8 cellular contexts compared by ENCODE assay signal in the genomic region with DNA sequence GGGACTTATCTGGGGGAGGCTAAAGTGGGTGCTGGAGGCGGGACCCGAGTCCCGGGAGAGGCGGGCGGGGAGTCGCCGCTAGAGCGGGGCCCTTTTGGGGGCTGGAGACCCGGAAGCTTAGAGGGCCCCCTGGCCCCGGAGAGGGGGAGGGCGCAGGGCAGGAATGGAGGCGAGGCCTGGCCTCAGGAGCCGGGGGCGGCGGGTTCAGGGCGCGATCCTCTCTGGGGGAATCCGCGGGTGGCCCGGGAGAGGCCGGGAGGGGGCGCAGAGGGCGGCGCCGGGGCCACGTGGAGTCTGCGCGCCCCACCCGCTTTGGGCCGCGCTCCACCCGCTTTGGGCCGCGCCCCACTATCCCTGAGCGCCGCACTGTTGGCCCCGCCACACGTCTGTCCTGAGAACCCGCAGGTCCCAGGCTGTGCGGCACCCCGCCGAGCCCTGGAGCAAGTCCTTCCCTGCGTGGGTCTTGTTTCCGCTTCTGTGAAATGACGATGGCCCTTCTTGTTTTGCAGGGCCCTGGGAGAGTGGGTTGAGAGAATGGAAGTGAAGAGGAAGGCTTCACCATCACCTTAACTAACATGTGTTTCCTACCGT.
DNase-seq lines count a peak whose midpoint lies in the region; ATAC-seq, FAIRE-seq and TF ChIP-seq lines count a peak whose summit lies in the region.

No MANE protein-coding gene starts in this region.

- intact Hi-C loops in thyroid gland (cut with DNase I) = no loop called here

- CTCF ChIA-PET in AG04449 (lab: Yijun Ruan, JAX) = no interaction called here
- CTCF ChIA-PET in RWPE1 (lab: Yijun Ruan, JAX) = no interaction called here

- no peak for FAIRE-seq in frontal cortex (lab: Jason Lieb, UNC)

- H3K4me3 ChIP-seq in AG04449 (ENCODE audit: low read depth, low read length) (peak overlapping the region; percentile 55), HL-60 (replicated peaks; ENCODE audit: insufficient read depth, low read length) (peak overlapping the region; percentile 80), thyroid gland (replicated peaks in 1 of 3) (peak overlapping the region in 2 of 3 donors; percentile 62 to 67)

- ATAC-seq in GM18511 (IDR thresholded peaks at IDR 0.05; ENCODE audit: unreplicated experiment) = peak; percentile 82

- POLR2A ChIA-PET in AG04449 (lab: Yijun Ruan, JAX) = no interaction called here
- POLR2A ChIA-PET in RWPE1 (lab: Yijun Ruan, JAX; ENCODE audit: low non-redundant PET) = no interaction called here

- 2% methylated on average over 24 to 32 of the region's 46 CpGs for WGBS in thyroid gland, 2 donors

- H3K4me1 ChIP-seq in thyroid gland = peaks cover 3 to 15% of the 10 kb centered on the region in 2 donors

- H3K27ac ChIP-seq in HL-60 (replicated peaks) (peak overlapping the region; percentile 69), RWPE1 (peak overlapping the region; percentile 98), thyroid gland (peak overlapping the region; percentile 63 to 85 (median 77))

- no peaks in the 10 kb centered on the region for H3K36me3 ChIP-seq in thyroid gland

- TF ChIP-seq POLR2A in thyroid gland (IDR thresholded peaks at IDR 0.05) = no peak

- no peaks in the 10 kb centered on the region for H3K27me3 ChIP-seq in HL-60 (ENCODE audit: insufficient read depth, poor library complexity, severe bottlenecking)
- H3K27me3 ChIP-seq in thyroid gland = no peaks in the 10 kb centered on the region

- H3K9me3 ChIP-seq in thyroid gland = no peaks in the 10 kb centered on the region

- TF ChIP-seq CTCF in AG04449 (IDR thresholded peaks at IDR 0.05; ENCODE audit: insufficient read depth, low read length, missing control alignments) (peak; percentile 31), HL-60 (IDR thresholded peaks at IDR 0.05; ENCODE audit: insufficient read depth, low read length) (no peak), RWPE1 (conservative IDR thresholded peaks at IDR 0.05; ENCODE audit: low read depth) (peak; percentile 37), thyroid gland (IDR thresholded peaks at IDR 0.05) (peak in 3 of 6 experiments; percentile 8 to 36 (median 27))

- no peak for DNase-seq in AG04449 (ENCODE audit: low read depth, low spot score)
- DNase-seq in HL-60 (ENCODE audit: low read depth in 1 of 2, low spot score in 1 of 2) = peak; percentile 55 to 63
- peak; percentile 66 for DNase-seq in RWPE1 (ENCODE audit: low spot score)
- DNase-seq in activated effector memory CD4-positive, alpha-beta T cell treated with Interleukin-2 at 50 U/mL for 16 hours = peak; percentile 42
- DNase-seq in frontal cortex (ENCODE audit: low spot score in 2 of 2) = peak; percentile 60 to 63
- DNase-seq in nucleus accumbens (lab: John Stamatoyannopoulos, UW) = peak in 37 of 56 donors; percentile 1 to 70 (median 29)
- DNase-seq in thyroid gland = peak; percentile 58 to 72
